9 cellular contexts compared by ENCODE assay signal in genomic region chr11:125345706-125346561, GRCh38.
DNase-seq lines count a peak whose midpoint lies in the region; ATAC-seq and TF ChIP-seq lines count a peak whose summit lies in the region.
"Had no signal": no experiment of that assay in that cellular context is flagged by ENCODE, and none has a peak within 500 bp of the region (broad histone marks: within the 10 kb centered on the region; RNA-seq: fewer than 3 reads in every experiment).

No MANE protein-coding gene starts in this region.

- no peaks in the 10 kb centered on the region for H3K36me3 Mint-ChIP-seq in brain

- peak overlapping the region; percentile 32 for H3K9ac ChIP-seq in skeletal muscle satellite cell (ENCODE audit: low read depth, low read length)

- TF ChIP-seq CTCF in GM10248 (IDR thresholded peaks at IDR 0.05; ENCODE audit: control extremely low read depth, extremely low read depth, low read depth, missing control alignments) = peak; percentile 72
- peak; percentile 81 to 91 for TF ChIP-seq CTCF in brain (conservative IDR thresholded peaks at IDR 0.05)

- WGBS in iPS DF 6.9 (ENCODE audit: insufficient coverage, insufficient read length) = no CpG with 5 or more reads among the region's 18 CpGs

- H3K9me3 ChIP-seq in iPS DF 6.9 (ENCODE audit: control insufficient read depth, insufficient read depth, low read length) (no peaks in the 10 kb centered on the region), skeletal muscle satellite cell (replicated peaks; ENCODE audit: low read length) (no peaks in the 10 kb centered on the region)

- H3K27me3 ChIP-seq in iPS DF 6.9 (ENCODE audit: control insufficient read depth, insufficient read depth, low read length) (no peaks in the 10 kb centered on the region; the same call in 1 of the 2 replicates), skeletal muscle satellite cell (ENCODE audit: control insufficient read depth, insufficient read depth, low read length) (no peaks in the 10 kb centered on the region)

- DNase-seq in GM10248 (ENCODE audit: extremely low spot score) (peak; percentile 66), KG1 (lab: John Stamatoyannopoulos, UW) (peak; percentile 36), SKM-1 (lab: John Stamatoyannopoulos, UW; ENCODE audit: unreplicated experiment) (peak; percentile 28), iPS DF 6.9 (ENCODE audit: low read depth, low spot score) (peak; percentile 22)

- H3K9me3 Mint-ChIP-seq in brain = no peaks in the 10 kb centered on the region
- H3K9me3 Mint-ChIP-seq: central memory CD8-positive, alpha-beta T cell had no signal

- ATAC-seq in GM21526 (IDR thresholded peaks at IDR 0.05; ENCODE audit: low FRiP score, unreplicated experiment) = no peak
- no peak for ATAC-seq in HG03108 (IDR thresholded peaks at IDR 0.05; ENCODE audit: unreplicated experiment)

- peak overlapping the region; percentile 74 to 96 (median 90) for H3K27ac Mint-ChIP-seq in brain

- CTCF ChIA-PET in GM10248 (lab: Yijun Ruan, JAX) = interaction anchor here (0.6 to 5.6 kb wide), 40 partner anchors 8 to 722 kb away, joined by 3 to 49 read pairs (median 3); no protein-coding TSS in a partner anchor

- peaks cover 94% of the 10 kb centered on the region for H3K4me1 Mint-ChIP-seq in brain

- H3K4me1 ChIP-seq in iPS DF 6.9 (ENCODE audit: control insufficient read depth, insufficient read depth, low read length) (peaks cover 6% of the 10 kb centered on the region), skeletal muscle satellite cell (ENCODE audit: control insufficient read depth, insufficient read depth, low read length) (peaks cover 44% of the 10 kb centered on the region)

- no peak overlapping the region for H3K27ac ChIP-seq in iPS DF 6.9 (ENCODE audit: low read length)

- H3K4me2 ChIP-seq in skeletal muscle satellite cell (ENCODE audit: low read length) = no peak overlapping the region

- H3K4me3 ChIP-seq in iPS DF 6.9 (ENCODE audit: low read length) (no peak overlapping the region), skeletal muscle satellite cell (ENCODE audit: low read length) (no peak overlapping the region)

- peaks cover 3% of the 10 kb centered on the region for H3K27me3 Mint-ChIP-seq in brain

- H3K36me3 ChIP-seq in iPS DF 6.9 (ENCODE audit: control insufficient read depth, insufficient read depth, low read length) = no peaks in the 10 kb centered on the region
- H3K36me3 ChIP-seq in skeletal muscle satellite cell (ENCODE audit: insufficient read depth, low read length) = no peaks in the 10 kb centered on the region

- POLR2A ChIA-PET in GM10248 (lab: Yijun Ruan, JAX) = no interaction called here

- H3K4me3 Mint-ChIP-seq in brain = peak overlapping the region; percentile 6 to 66 (median 31)
- H3K4me3 Mint-ChIP-seq: central memory CD8-positive, alpha-beta T cell had no signal
